Comparison of ENCODE assay signal across 12 cellular contexts in the genomic region with DNA sequence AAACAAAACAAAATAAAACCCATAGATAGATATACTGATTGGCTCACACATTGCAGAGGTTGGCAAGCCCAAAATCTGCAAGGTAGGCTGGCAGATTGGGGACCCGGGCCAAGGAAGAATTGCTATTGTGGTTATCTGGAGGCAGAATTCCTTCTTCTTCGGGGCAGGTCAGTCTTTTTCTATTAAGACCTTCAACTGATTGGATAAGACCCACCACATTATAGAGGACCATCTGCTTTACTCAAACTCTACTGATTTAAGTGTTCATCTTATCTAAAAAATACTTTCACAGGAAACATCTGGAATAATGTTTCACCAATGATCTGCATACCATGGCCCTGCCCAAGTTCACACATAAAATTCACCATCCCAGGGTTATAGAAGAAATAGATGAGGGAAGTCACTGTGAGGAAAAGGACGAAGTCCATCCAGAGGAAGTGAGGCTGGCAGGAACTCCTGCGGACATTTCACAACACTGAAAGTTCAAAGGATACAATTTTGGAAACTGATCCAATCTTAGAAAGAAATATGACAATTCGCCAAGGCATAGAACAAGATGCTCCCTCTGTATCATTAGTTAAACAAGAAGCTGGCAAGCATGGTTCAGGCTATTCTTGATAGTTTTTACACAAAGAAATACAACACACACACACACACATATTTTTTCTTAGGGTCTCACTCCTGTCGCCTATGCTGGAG.
"Had no signal": no experiment of that assay in that cellular context is flagged by ENCODE, and none has a peak within 500 bp of the region (broad histone marks: within the 10 kb centered on the region; RNA-seq: fewer than 3 reads in every experiment).

No MANE protein-coding gene starts in this region.

- ATAC-seq: activated CD4-positive, CD25-positive, alpha-beta regulatory T cell treated with anti-CD3 and anti-CD28 coated beads, Interleukin-2, amount 50 U/mL, for 24 hours; activated naive CD8-positive, alpha-beta T cell treated with anti-CD3 and anti-CD28 coated beads, Interleukin-2, amount 50 U/mL, for 24 hours; activated T-helper 17 cell treated with anti-CD3 and anti-CD28 coated beads, Interleukin-2, amount 50 U/mL, for 72 hours; stimulated activated naive CD8-positive, alpha-beta T cell treated with anti-CD3 and anti-CD28 coated beads, Interleukin-15, amount 100 ng/mL, for 72 hours; upper lobe of right lung had no signal

- H3K4me3 ChIP-seq: ascending aorta, esophagus muscularis mucosa, psoas muscle, sigmoid colon, upper lobe of right lung had no signal

- H3K27ac Mint-ChIP-seq: activated naive CD4-positive, alpha-beta T cell treated with anti-CD3 and anti-CD28 coated beads for 36 hours; activated naive CD8-positive, alpha-beta T cell treated with anti-CD3 and anti-CD28 coated beads, Interleukin-2, amount 50 U/mL, for 24 hours; activated T-helper 17 cell treated with anti-CD3 and anti-CD28 coated beads, Interleukin-2, amount 50 U/mL, for 72 hours; stimulated activated naive CD8-positive, alpha-beta T cell treated with anti-CD3 and anti-CD28 coated beads, Interleukin-15, amount 100 ng/mL, for 72 hours had no signal

- DNase-seq: activated CD4-positive, alpha-beta T cell treated with anti-CD3 and anti-CD28 coated beads, Interleukin-2, amount 50 U/mL, for 1 hour; activated naive CD4-positive, alpha-beta T cell treated with anti-CD3 and anti-CD28 coated beads for 36 hours; activated naive CD8-positive, alpha-beta T cell treated with anti-CD3 and anti-CD28 coated beads, Interleukin-2, amount 50 U/mL, for 24 hours; psoas muscle; sigmoid colon; stimulated activated CD4-positive, alpha-beta T cell treated with anti-CD3 and anti-CD28 coated beads, Interleukin-1b, Interleukin-23, amount 100 ng/mL, for 48 hours; stimulated activated naive CD8-positive, alpha-beta T cell treated with anti-CD3 and anti-CD28 coated beads, Interleukin-15, amount 100 ng/mL, for 72 hours; upper lobe of right lung had no signal

- H3K4me1 Mint-ChIP-seq: activated T-helper 17 cell treated with anti-CD3 and anti-CD28 coated beads, Interleukin-2, amount 50 U/mL, for 72 hours; stimulated activated naive CD8-positive, alpha-beta T cell treated with anti-CD3 and anti-CD28 coated beads, Interleukin-15, amount 100 ng/mL, for 72 hours had no signal

- H3K27me3 Mint-ChIP-seq: activated naive CD8-positive, alpha-beta T cell treated with anti-CD3 and anti-CD28 coated beads, Interleukin-2, amount 50 U/mL, for 24 hours; activated T-helper 17 cell treated with anti-CD3 and anti-CD28 coated beads, Interleukin-2, amount 50 U/mL, for 72 hours; stimulated activated naive CD8-positive, alpha-beta T cell treated with anti-CD3 and anti-CD28 coated beads, Interleukin-15, amount 100 ng/mL, for 72 hours had no signal

- H3K4me3 Mint-ChIP-seq: activated naive CD4-positive, alpha-beta T cell treated with anti-CD3 and anti-CD28 coated beads for 36 hours; activated naive CD8-positive, alpha-beta T cell treated with anti-CD3 and anti-CD28 coated beads, Interleukin-2, amount 50 U/mL, for 24 hours; activated T-helper 17 cell treated with anti-CD3 and anti-CD28 coated beads, Interleukin-2, amount 50 U/mL, for 72 hours; stimulated activated naive CD8-positive, alpha-beta T cell treated with anti-CD3 and anti-CD28 coated beads, Interleukin-15, amount 100 ng/mL, for 72 hours had no signal
